ENCODE assay signal across 8 cellular contexts in the genomic region with DNA sequence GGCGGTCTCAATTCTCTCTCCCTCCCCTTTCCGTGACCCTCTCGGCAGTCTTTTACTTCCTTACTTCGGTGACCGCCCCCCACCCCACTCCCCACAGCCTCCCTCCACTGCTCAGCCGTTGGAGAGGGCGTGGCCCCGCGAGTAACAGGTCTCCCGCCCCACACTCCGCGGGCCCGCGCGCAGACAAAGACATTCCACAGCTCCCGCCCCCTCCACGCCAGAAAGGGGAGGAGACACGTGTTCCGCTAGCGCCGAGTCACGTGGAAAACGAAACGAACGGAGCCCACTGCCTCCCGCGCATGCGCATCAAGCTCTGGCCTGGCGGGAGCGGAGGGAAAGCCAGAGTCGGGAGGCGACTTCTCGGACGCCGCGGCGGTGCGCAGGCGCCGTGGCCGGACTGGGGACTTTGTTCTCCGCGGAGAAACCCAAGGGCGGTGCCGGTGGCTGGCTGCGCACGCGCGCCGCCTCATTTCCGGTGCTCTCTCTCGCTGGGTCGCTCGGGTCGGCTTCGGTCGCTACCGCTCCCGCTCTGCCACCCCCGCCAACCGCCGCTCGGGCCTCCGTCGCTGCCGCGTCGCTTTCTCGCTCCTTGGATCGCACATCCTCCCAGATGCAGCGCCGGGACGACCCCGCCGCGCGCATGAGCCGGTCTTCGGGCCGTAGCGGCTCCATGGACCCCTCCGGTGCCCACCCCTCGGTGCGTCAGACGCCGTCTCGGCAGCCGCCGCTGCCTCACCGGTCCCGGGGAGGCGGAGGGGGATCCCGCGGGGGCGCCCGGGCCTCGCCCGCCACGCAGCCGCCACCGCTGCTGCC. TPM values are rescaled to one million over a fixed set of nuclear protein-coding genes. Genes with fewer than 3 reads are reported as not detected.
A peak's percentile ranks its signal among the peaks of the same experiment; 100 is the strongest.
DNase-seq lines count a peak whose midpoint lies in the region; ATAC-seq, FAIRE-seq and TF ChIP-seq lines count a peak whose summit lies in the region.

Gene KHDRBS1, plus strand, starts transcription at position 483 of the 813 bp plus-strand sequence. Its CDS starts 128 bp downstream, at position 611.

- FAIRE-seq in endometrium (lab: Jason Lieb, UNC), result peak; percentile 91

- ATAC-seq in GM21447 (IDR thresholded peaks at IDR 0.05; ENCODE audit: unreplicated experiment), result peak; percentile 64

- H3K9me3 ChIP-seq in HUES64 (ENCODE audit: insufficient read depth, low read depth, low read length), result no peaks in the 10 kb centered on the region
- H3K9me3 ChIP-seq in OCI-LY1 (ENCODE audit: low read length), result no peaks in the 10 kb centered on the region
- H3K9me3 ChIP-seq in mesodermal cell (ENCODE audit: control insufficient read depth, low read length), result peaks cover 5% of the 10 kb centered on the region

- no TSS peak for BruUV-seq in Calu3 (replicated peaks; lab: Mats Ljungman, UMichigan)

- H3K9ac ChIP-seq in HUES64 (ENCODE audit: low read depth, low read length), result peak within 1 kb of the TSS; percentile 98
- H3K9ac ChIP-seq in OCI-LY1 (ENCODE audit: low read length), result peak within 1 kb of the TSS; percentile 94

- H3K4me2 ChIP-seq in OCI-LY1 (ENCODE audit: low read length), result peak within 1 kb of the TSS; percentile 86

- TF ChIP-seq CTCF in Calu3 (IDR thresholded peaks at IDR 0.05; ENCODE audit: unreplicated experiment) (no peak), OCI-LY1 (IDR thresholded peaks at IDR 0.05; ENCODE audit: low read length) (no peak)

- H3K4me3 ChIP-seq in HUES64 (ENCODE audit: low read length), result peak within 1 kb of the TSS; percentile 93
- peak within 1 kb of the TSS; percentile 82 for H3K4me3 ChIP-seq in OCI-LY1 (ENCODE audit: low read depth, low read length, poor library complexity, severe bottlenecking)
- peak within 1 kb of the TSS; percentile 98 for H3K4me3 ChIP-seq in mesodermal cell (ENCODE audit: extremely low read depth, insufficient read depth, low read length, poor library complexity, severe bottlenecking)

- H3F3A ChIP-seq in OCI-LY1 (ENCODE audit: insufficient read depth, low read length), result 0 out of 2 replicates have a peak, but pooled peaks cover 5% of the 10 kb centered on the region

- no peaks in the 10 kb centered on the region for H3K9me2 ChIP-seq in OCI-LY1 (ENCODE audit: low read depth, low read length)

- H3K4me1 ChIP-seq in HUES64 (ENCODE audit: insufficient read depth, low read length) (peaks cover 13% of the 10 kb centered on the region), OCI-LY1 (ENCODE audit: insufficient read depth, low read length, severe bottlenecking) (peaks cover 24% of the 10 kb centered on the region), mesodermal cell (ENCODE audit: control insufficient read depth, insufficient read depth, low read length, poor library complexity, severe bottlenecking) (peaks cover 8% of the 10 kb centered on the region)

- H3K27me3 Mint-ChIP-seq in Calu3 (ENCODE audit: unreplicated experiment), result no peaks in the 10 kb centered on the region

- peak within 1 kb of the TSS; percentile 100 for H3K27ac ChIP-seq in HUES64 (ENCODE audit: low read depth, low read length)
- H3K27ac ChIP-seq in OCI-LY1 (ENCODE audit: low read depth, low read length, poor library complexity, severe bottlenecking), result peak within 1 kb of the TSS; percentile 69
- peak within 1 kb of the TSS; percentile 99 for H3K27ac ChIP-seq in mesodermal cell (ENCODE audit: low read depth, low read length, severe bottlenecking)

- H3K4me3 Mint-ChIP-seq in Calu3 (ENCODE audit: low read depth, unreplicated experiment), result peak within 1 kb of the TSS; percentile 98

- H3K4me1 Mint-ChIP-seq in Calu3 (ENCODE audit: low read depth, unreplicated experiment), result peaks cover 21% of the 10 kb centered on the region

- intact Hi-C loops in Calu3 (cut with micrococcal nuclease; ENCODE audit: unreplicated experiment), result loop anchor here (10.0 kb wide), 1 partner anchor 89 kb away; no protein-coding TSS in a partner anchor

- no peaks in the 10 kb centered on the region for H3K9me3 Mint-ChIP-seq in Calu3 (ENCODE audit: low read depth, unreplicated experiment)

- H3K79me2 ChIP-seq in OCI-LY1 (ENCODE audit: insufficient read depth, low read length), result peaks cover 43% of the 10 kb centered on the region

- H3K27me3 ChIP-seq in HUES64 (ENCODE audit: insufficient read depth, low read length) (no peaks in the 10 kb centered on the region), OCI-LY1 (ENCODE audit: insufficient read depth, low read length) (no peaks in the 10 kb centered on the region)

- peak; percentile 98 for DNase-seq in Calu3
- peak; percentile 98 for DNase-seq in activated CD8-positive, alpha-beta memory T cell treated with anti-CD3 and anti-CD28 coated beads, Interleukin-2, amount 50 U/mL, for 4 hours
- DNase-seq in stimulated activated CD8-positive, alpha-beta memory T cell treated with anti-CD3 and anti-CD28 coated beads, Interleukin-15, amount 100 ng/mL, for 4 hours (ENCODE audit: low read depth in 2 of 2), result peak; percentile 98

- 0 out of 2 replicates have a peak within 1 kb of the TSS, but pooled peaks have one; percentile 7 for H2AFZ ChIP-seq in OCI-LY1 (ENCODE audit: low read length)

- peaks cover 48% of the 10 kb centered on the region for H3K36me3 Mint-ChIP-seq in Calu3 (ENCODE audit: insufficient read depth, unreplicated experiment)

- peaks cover 13% of the 10 kb centered on the region for H3K36me3 ChIP-seq in HUES64 (ENCODE audit: insufficient read depth, low read length)
- H3K36me3 ChIP-seq in OCI-LY1 (ENCODE audit: insufficient read depth, low read length), result peaks cover 24% of the 10 kb centered on the region
- H3K36me3 ChIP-seq in mesodermal cell (ENCODE audit: control insufficient read depth, insufficient read depth, low read length), result peaks cover 33% of the 10 kb centered on the region

- no peaks in the 10 kb centered on the region for H4K20me1 ChIP-seq in OCI-LY1 (ENCODE audit: insufficient read depth, low read length)

- under 1% methylated on average over 101 of the region's 101 CpGs for WGBS in HUES64
- 0% methylated on average over 89 of the region's 101 CpGs for WGBS in mesodermal cell (ENCODE audit: insufficient coverage in 2 of 2), 2 experiments

- H3K27ac Mint-ChIP-seq in Calu3 (ENCODE audit: unreplicated experiment), result peak within 1 kb of the TSS; percentile 93

- CTCF ChIA-PET in Calu3 (lab: Charles Lee), result interaction anchor here (0.6 to 0.9 kb wide), 7 partner anchors 10 to 225 kb away, joined by 3 to 9 read pairs (median 4); partner anchors contain the start of genes KPNA6 and TXLNA

RNA-seq across cellular contexts. Expression of gene KHDRBS1, which starts in this region (rescaled TPM):
- total RNA-seq in Calu3 (2022), result 158 and 159 TPM in 2 replicates
- polyA plus RNA-seq in HUES64 (2013, experiment 1 of 2), result 220 TPM
- polyA plus RNA-seq in HUES64 (2013, experiment 2 of 2), result 257 TPM
- 189 TPM for polyA plus RNA-seq in mesodermal cell (2013, experiment 1 of 2)
- polyA plus RNA-seq in mesodermal cell (2013, experiment 2 of 2), result 212 TPM

Comparison
In these comparisons a context has a peak if more than half of its experiments do, and no peak if none do; other contexts are left out.
1. Peak in every context shown above with its lines: DNase-seq, ATAC-seq, H3K4me3 ChIP-seq and H3K27ac ChIP-seq.